ENCODE assay signal across 1 cellular context in the genomic region with DNA sequence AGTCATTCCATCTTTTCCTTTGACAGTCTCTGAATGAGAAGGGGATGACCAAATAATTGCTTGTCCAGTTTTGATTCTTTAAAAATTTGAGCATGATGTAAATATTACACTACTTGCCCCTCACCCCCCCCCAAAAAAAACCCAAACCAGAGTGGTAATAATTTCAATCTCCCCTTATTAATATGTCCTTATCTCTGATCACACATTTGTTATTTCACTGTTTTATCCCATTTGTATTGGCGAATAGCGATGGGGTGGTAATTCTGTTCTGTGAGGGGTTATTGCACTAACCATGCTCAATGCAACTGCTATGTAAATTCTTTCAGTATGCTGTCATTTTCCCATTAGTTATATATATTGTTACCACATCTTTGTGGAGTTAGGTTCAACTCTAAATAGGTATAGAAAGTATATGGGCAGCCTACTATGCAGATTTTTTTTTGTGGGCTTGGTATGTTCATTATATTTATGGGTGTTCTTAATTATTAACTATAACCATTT.
TF ChIP-seq lines count a peak whose summit lies in the region.

No MANE protein-coding gene starts in this region.

TF ChIP-seq in GM23338, 12 proteins besides CTCF, POLR2A, EP300 and RAD21 (continued from another document):
- TF ChIP-seq, protein P1, sequence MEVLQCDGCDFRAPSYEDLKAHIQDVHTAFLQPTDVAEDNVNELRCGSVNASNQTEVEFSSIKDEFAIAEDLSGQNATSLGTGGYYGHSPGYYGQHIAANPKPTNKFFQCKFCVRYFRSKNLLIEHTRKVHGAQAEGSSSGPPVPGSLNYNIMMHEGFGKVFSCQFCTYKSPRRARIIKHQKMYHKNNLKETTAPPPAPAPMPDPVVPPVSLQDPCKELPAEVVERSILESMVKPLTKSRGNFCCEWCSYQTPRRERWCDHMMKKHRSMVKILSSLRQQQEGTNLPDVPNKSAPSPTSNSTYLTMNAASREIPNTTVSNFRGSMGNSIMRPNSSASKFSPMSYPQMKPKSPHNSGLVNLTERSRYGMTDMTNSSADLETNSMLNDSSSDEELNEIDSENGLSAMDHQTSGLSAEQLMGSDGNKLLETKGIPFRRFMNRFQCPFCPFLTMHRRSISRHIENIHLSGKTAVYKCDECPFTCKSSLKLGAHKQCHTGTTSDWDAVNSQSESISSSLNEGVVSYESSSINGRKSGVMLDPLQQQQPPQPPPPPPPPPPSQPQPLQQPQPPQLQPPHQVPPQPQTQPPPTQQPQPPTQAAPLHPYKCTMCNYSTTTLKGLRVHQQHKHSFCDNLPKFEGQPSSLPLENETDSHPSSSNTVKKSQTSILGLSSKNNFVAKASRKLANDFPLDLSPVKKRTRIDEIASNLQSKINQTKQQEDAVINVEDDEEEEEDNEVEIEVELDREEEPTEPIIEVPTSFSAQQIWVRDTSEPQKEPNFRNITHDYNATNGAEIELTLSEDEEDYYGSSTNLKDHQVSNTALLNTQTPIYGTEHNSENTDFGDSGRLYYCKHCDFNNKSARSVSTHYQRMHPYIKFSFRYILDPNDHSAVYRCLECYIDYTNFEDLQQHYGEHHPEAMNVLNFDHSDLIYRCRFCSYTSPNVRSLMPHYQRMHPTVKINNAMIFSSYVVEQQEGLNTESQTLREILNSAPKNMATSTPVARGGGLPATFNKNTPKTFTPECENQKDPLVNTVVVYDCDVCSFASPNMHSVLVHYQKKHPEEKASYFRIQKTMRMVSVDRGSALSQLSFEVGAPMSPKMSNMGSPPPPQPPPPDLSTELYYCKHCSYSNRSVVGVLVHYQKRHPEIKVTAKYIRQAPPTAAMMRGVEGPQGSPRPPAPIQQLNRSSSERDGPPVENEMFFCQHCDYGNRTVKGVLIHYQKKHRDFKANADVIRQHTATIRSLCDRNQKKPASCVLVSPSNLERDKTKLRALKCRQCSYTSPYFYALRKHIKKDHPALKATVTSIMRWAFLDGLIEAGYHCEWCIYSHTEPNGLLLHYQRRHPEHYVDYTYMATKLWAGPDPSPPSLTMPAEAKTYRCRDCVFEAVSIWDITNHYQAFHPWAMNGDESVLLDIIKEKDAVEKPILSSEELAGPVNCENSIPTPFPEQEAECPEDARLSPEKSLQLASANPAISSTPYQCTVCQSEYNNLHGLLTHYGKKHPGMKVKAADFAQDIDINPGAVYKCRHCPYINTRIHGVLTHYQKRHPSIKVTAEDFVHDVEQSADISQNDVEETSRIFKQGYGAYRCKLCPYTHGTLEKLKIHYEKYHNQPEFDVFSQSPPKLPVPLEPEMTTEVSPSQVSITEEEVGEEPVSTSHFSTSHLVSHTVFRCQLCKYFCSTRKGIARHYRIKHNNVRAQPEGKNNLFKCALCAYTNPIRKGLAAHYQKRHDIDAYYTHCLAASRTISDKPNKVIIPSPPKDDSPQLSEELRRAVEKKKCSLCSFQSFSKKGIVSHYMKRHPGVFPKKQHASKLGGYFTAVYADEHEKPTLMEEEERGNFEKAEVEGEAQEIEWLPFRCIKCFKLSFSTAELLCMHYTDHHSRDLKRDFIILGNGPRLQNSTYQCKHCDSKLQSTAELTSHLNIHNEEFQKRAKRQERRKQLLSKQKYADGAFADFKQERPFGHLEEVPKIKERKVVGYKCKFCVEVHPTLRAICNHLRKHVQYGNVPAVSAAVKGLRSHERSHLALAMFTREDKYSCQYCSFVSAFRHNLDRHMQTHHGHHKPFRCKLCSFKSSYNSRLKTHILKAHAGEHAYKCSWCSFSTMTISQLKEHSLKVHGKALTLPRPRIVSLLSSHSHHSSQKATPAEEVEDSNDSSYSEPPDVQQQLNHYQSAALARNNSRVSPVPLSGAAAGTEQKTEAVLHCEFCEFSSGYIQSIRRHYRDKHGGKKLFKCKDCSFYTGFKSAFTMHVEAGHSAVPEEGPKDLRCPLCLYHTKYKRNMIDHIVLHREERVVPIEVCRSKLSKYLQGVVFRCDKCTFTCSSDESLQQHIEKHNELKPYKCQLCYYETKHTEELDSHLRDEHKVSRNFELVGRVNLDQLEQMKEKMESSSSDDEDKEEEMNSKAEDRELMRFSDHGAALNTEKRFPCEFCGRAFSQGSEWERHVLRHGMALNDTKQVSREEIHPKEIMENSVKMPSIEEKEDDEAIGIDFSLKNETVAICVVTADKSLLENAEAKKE (CRISPR knock-in tag; IDR thresholded peaks at IDR 0.05) = no peak
- TF ChIP-seq ZNF331 (CRISPR knock-in tag; IDR thresholded peaks at IDR 0.05; ENCODE audit: low read depth) = no peak
- no peak for TF ChIP-seq STAT1 (IDR thresholded peaks at IDR 0.05; ENCODE audit: unreplicated experiment)
- no peak for TF ChIP-seq ZNF114 (CRISPR knock-in tag; IDR thresholded peaks at IDR 0.05)
- no peak for TF ChIP-seq NANOG (IDR thresholded peaks at IDR 0.05; ENCODE audit: borderline replicate concordance)
- no peak for TF ChIP-seq POLR2AphosphoS5 (IDR thresholded peaks at IDR 0.05; ENCODE audit: low read depth)
- TF ChIP-seq, protein P2, sequence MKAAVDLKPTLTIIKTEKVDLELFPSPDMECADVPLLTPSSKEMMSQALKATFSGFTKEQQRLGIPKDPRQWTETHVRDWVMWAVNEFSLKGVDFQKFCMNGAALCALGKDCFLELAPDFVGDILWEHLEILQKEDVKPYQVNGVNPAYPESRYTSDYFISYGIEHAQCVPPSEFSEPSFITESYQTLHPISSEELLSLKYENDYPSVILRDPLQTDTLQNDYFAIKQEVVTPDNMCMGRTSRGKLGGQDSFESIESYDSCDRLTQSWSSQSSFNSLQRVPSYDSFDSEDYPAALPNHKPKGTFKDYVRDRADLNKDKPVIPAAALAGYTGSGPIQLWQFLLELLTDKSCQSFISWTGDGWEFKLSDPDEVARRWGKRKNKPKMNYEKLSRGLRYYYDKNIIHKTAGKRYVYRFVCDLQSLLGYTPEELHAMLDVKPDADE (IDR thresholded peaks at IDR 0.05) = no peak
- no peak for TF ChIP-seq CREB1 (CRISPR knock-in tag; IDR thresholded peaks at IDR 0.05; ENCODE audit: low read depth)
